Comparison of ENCODE assay signal across 1 cellular context in the genomic region with DNA sequence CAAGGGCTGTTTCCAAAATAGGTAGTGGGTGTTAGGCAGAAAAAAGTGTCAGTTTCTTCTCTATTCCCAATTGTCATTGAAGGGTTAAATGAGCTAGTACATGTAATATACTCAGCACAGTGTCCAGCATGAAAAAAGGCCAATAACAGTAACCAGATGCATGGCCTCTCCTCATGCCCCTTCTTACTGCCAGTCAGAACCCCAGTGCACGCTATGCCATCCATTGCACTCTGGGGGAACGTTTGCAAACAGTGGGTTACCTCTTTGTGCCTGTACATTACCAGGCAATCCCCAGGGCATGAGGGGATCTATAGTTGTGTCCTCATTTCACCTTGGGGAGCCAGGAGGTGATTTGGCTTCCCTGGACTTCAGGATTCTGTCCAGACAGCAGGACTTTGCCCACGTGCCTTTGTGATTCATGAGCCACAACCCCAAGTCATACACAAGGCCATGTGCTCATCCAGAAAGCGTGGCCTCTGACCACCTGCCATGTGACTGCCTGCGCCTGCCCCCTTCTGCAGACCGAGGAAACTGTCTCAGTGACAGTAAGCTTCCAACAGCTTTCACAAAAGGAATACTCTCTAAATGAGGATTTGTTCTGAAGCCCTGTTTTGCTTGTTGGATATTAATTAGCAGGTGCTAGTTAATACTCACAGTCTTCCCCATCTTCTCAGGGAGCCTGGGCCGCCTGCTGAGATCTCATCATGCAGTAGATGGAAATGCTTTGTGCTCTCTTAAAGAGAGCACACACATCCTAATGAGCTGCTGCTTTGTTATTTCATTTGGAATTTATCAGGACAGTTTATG.
TF ChIP-seq lines count a peak whose summit lies in the region.

No MANE protein-coding gene starts in this region.

TF ChIP-seq in HepG2, 621 proteins besides CTCF, POLR2A, EP300 and RAD21 (continued from another document and continues in another):
- TF ChIP-seq TCF12 (IDR thresholded peaks at IDR 0.05) (no peak), TCF12 (CRISPR knock-in tag; IDR thresholded peaks at IDR 0.05) (no peak), KDM3A (CRISPR knock-in tag; IDR thresholded peaks at IDR 0.05; ENCODE audit: low read depth) (peak; percentile 86; the same call in 1 of the 2 replicates), AHR (CRISPR knock-in tag; IDR thresholded peaks at IDR 0.05) (peak; percentile 95), NFRKB (IDR thresholded peaks at IDR 0.05) (no peak), ZNF382 (CRISPR knock-in tag; IDR thresholded peaks at IDR 0.05; ENCODE audit: borderline replicate concordance) (no peak), ZNF18 (CRISPR knock-in tag; IDR thresholded peaks at IDR 0.05; ENCODE audit: insufficient replicate concordance) (peak; percentile 98), EED (CRISPR knock-in tag; IDR thresholded peaks at IDR 0.05) (peak; percentile 68; the same call in 1 of the 2 replicates), ZNF772 (CRISPR knock-in tag; IDR thresholded peaks at IDR 0.05) (peak; percentile 96), CHD2 (IDR thresholded peaks at IDR 0.05; ENCODE audit: low read depth, low read length) (no peak), ZNF292 (CRISPR knock-in tag; IDR thresholded peaks at IDR 0.05; ENCODE audit: borderline replicate concordance, low read depth) (peak; percentile 72; the same call in 1 of the 2 replicates), ATF7-NPFF (CRISPR knock-in tag; IDR thresholded peaks at IDR 0.05; ENCODE audit: low read depth) (peak; percentile 97), ZKSCAN5 (CRISPR knock-in tag; IDR thresholded peaks at IDR 0.05) (0 out of 2 replicates have a peak, but pooled peaks have one; percentile 67), ZNF430 (CRISPR knock-in tag; IDR thresholded peaks at IDR 0.05) (peak; percentile 100), KDM4B (CRISPR knock-in tag; IDR thresholded peaks at IDR 0.05) (peak; percentile 84; the same call in 1 of the 2 replicates), NR2F2 (IDR thresholded peaks at IDR 0.05; ENCODE audit: borderline replicate concordance, low read depth) (no peak), ZNF274 (CRISPR knock-in tag; IDR thresholded peaks at IDR 0.05) (peak; percentile 98), ZNF205 (CRISPR knock-in tag; IDR thresholded peaks at IDR 0.05) (peak; percentile 90), PAF1 (CRISPR knock-in tag; IDR thresholded peaks at IDR 0.05) (no peak), FOXC1 (CRISPR knock-in tag; IDR thresholded peaks at IDR 0.05; ENCODE audit: borderline replicate concordance) (peak; percentile 100), ZNF589 (CRISPR knock-in tag; conservative IDR thresholded peaks at IDR 0.05) (peak; percentile 96), MEF2D (CRISPR knock-in tag; IDR thresholded peaks at IDR 0.05) (peak; percentile 98), ZNF282 (IDR thresholded peaks at IDR 0.05; ENCODE audit: partially characterized antibody) (no peak), KDM5B (CRISPR knock-in tag; IDR thresholded peaks at IDR 0.05; ENCODE audit: borderline replicate concordance) (peak; percentile 100), ZNF670 (CRISPR knock-in tag; IDR thresholded peaks at IDR 0.05; ENCODE audit: borderline replicate concordance) (peak; percentile 95; the same call in 1 of the 2 replicates), ZSCAN22 (CRISPR knock-in tag; IDR thresholded peaks at IDR 0.05) (0 out of 2 replicates have a peak, but pooled peaks have one; percentile 44), SNRNP70 (IDR thresholded peaks at IDR 0.05; ENCODE audit: low read depth, low read length) (no peak), CBX5 (CRISPR knock-in tag; IDR thresholded peaks at IDR 0.05; ENCODE audit: borderline replicate concordance) (peak; percentile 83; the same call in 1 of the 2 replicates), ZNF747 (CRISPR knock-in tag; IDR thresholded peaks at IDR 0.05; ENCODE audit: borderline replicate concordance) (peak; percentile 83), TFAP4 (IDR thresholded peaks at IDR 0.05; ENCODE audit: borderline replicate concordance, low read depth) (no peak), TOPORS (CRISPR knock-in tag; IDR thresholded peaks at IDR 0.05) (peak; percentile 84; the same call in 1 of the 2 replicates), ZNF367 (CRISPR knock-in tag; IDR thresholded peaks at IDR 0.05; ENCODE audit: borderline replicate concordance) (0 out of 2 replicates have a peak, but pooled peaks have one; percentile 84), BORCS8-MEF2B (CRISPR knock-in tag; IDR thresholded peaks at IDR 0.05) (peak; percentile 96), ZNF224 (CRISPR knock-in tag; IDR thresholded peaks at IDR 0.05) (peak; percentile 83; the same call in 1 of the 2 replicates), ZBTB43 (CRISPR knock-in tag; conservative IDR thresholded peaks at IDR 0.05) (peak; percentile 98), TFDP2 (CRISPR knock-in tag; IDR thresholded peaks at IDR 0.05) (peak; percentile 94), ZNF138 (CRISPR knock-in tag; IDR thresholded peaks at IDR 0.05; ENCODE audit: low read depth) (peak; percentile 76; the same call in 1 of the 2 replicates), ZNF740 (CRISPR knock-in tag; IDR thresholded peaks at IDR 0.05) (peak; percentile 60; the same call in 1 of the 2 replicates), PCBP1 (IDR thresholded peaks at IDR 0.05; ENCODE audit: borderline replicate concordance, low read depth, low read length) (no peak), ZNF598 (CRISPR knock-in tag; IDR thresholded peaks at IDR 0.05; ENCODE audit: borderline replicate concordance) (peak; percentile 95; the same call in 1 of the 2 replicates), ZNF770 (CRISPR knock-in tag; IDR thresholded peaks at IDR 0.05) (0 out of 2 replicates have a peak, but pooled peaks have one; percentile 33), ZNF850 (CRISPR knock-in tag; conservative IDR thresholded peaks at IDR 0.05) (no peak), ZNF317 (CRISPR knock-in tag; IDR thresholded peaks at IDR 0.05) (peak; percentile 94), HNRNPL (IDR thresholded peaks at IDR 0.05; ENCODE audit: low read depth, low read length) (no peak), TBL1XR1 (IDR thresholded peaks at IDR 0.05; ENCODE audit: borderline replicate concordance, low read length, partially characterized antibody) (no peak), ZNF841 (CRISPR knock-in tag; IDR thresholded peaks at IDR 0.05; ENCODE audit: borderline replicate concordance) (peak; percentile 54; the same call in 1 of the 2 replicates), ZNF17 (CRISPR knock-in tag; IDR thresholded peaks at IDR 0.05) (peak; percentile 79), ESRRA (CRISPR knock-in tag; IDR thresholded peaks at IDR 0.05; ENCODE audit: low read depth) (peak; percentile 95)
- TF ChIP-seq, protein P1, sequence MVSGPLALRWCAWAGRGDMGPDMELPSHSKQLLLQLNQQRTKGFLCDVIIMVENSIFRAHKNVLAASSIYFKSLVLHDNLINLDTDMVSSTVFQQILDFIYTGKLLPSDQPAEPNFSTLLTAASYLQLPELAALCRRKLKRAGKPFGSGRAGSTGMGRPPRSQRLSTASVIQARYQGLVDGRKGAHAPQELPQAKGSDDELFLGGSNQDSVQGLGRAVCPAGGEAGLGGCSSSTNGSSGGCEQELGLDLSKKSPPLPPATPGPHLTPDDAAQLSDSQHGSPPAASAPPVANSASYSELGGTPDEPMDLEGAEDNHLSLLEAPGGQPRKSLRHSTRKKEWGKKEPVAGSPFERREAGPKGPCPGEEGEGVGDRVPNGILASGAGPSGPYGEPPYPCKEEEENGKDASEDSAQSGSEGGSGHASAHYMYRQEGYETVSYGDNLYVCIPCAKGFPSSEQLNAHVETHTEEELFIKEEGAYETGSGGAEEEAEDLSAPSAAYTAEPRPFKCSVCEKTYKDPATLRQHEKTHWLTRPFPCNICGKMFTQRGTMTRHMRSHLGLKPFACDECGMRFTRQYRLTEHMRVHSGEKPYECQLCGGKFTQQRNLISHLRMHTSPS (CRISPR knock-in tag; IDR thresholded peaks at IDR 0.05; ENCODE audit: low read depth) = peak; percentile 82; the same call in 1 of the 2 replicates
- TF ChIP-seq, protein P2, sequence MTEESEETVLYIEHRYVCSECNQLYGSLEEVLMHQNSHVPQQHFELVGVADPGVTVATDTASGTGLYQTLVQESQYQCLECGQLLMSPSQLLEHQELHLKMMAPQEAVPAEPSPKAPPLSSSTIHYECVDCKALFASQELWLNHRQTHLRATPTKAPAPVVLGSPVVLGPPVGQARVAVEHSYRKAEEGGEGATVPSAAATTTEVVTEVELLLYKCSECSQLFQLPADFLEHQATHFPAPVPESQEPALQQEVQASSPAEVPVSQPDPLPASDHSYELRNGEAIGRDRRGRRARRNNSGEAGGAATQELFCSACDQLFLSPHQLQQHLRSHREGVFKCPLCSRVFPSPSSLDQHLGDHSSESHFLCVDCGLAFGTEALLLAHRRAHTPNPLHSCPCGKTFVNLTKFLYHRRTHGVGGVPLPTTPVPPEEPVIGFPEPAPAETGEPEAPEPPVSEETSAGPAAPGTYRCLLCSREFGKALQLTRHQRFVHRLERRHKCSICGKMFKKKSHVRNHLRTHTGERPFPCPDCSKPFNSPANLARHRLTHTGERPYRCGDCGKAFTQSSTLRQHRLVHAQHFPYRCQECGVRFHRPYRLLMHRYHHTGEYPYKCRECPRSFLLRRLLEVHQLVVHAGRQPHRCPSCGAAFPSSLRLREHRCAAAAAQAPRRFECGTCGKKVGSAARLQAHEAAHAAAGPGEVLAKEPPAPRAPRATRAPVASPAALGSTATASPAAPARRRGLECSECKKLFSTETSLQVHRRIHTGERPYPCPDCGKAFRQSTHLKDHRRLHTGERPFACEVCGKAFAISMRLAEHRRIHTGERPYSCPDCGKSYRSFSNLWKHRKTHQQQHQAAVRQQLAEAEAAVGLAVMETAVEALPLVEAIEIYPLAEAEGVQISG (CRISPR knock-in tag; IDR thresholded peaks at IDR 0.05) = peak; percentile 90
- TF ChIP-seq, protein P3, sequence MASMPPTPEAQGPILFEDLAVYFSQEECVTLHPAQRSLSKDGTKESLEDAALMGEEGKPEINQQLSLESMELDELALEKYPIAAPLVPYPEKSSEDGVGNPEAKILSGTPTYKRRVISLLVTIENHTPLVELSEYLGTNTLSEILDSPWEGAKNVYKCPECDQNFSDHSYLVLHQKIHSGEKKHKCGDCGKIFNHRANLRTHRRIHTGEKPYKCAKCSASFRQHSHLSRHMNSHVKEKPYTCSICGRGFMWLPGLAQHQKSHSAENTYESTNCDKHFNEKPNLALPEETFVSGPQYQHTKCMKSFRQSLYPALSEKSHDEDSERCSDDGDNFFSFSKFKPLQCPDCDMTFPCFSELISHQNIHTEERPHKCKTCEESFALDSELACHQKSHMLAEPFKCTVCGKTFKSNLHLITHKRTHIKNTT (CRISPR knock-in tag; IDR thresholded peaks at IDR 0.05) = no peak
